Comparison of ENCODE assay signal across 28 cellular contexts in the genomic region with DNA sequence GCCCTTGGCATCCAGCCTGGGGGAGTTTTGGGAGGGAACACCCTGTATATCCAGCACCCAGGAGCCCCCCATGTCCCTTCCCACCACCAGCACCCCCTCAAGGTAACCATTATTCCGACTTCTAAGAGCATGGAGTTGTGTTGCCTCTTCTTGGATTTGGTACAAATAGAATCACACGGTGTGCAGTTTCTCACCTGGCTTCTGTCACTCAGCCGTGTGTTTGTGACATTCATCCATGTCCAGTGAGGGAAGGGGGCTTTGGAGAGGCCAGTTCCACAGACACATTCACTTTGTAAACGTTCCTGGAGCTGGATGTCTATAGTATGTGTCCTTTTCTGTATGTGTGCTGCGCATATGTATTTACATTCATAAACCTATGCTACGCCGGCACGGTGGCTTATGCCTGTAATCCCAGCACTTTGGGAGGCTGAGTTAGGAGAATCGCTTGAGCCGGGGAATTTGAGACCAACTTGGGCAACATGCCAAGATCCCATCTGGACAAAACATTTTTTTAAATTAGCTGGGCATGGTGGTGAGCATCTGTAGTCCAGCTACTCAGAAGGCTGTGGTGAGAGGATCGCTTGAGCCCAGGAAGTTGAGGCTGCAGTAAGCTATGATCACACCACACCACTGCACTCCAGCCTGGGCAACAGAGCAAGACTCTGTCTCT. TPM values are rescaled to one million over a fixed set of nuclear protein-coding genes. Genes with fewer than 3 reads are reported as not detected.
DNase-seq lines count a peak whose midpoint lies in the region; ATAC-seq and TF ChIP-seq lines count a peak whose summit lies in the region.
"Had no signal": no experiment of that assay in that cellular context is flagged by ENCODE, and none has a peak within 500 bp of the region (broad histone marks: within the 10 kb centered on the region; RNA-seq: fewer than 3 reads in every experiment).

No MANE protein-coding gene starts in this region.

- peak overlapping the region; percentile 80 to 88 (median 83) for H3K27ac ChIP-seq in thyroid gland
- H3K27ac ChIP-seq in GM23338 (ENCODE audit: low read depth) = no peak overlapping the region
- H3K27ac ChIP-seq in endodermal cell (ENCODE audit: low read depth, low read length) = no peak overlapping the region
- H3K27ac ChIP-seq: HL-60, KMS-11, PC-9, RWPE1 had no signal

- TF ChIP-seq CTCF in fibroblast of mammary gland (conservative IDR thresholded peaks at IDR 0.05; ENCODE audit: control insufficient read depth, insufficient read depth, low read depth, low read length) (no peak), thyroid gland (IDR thresholded peaks at IDR 0.05) (no peak), GM23338 (conservative IDR thresholded peaks at IDR 0.05; ENCODE audit: low read depth in 2 of 2) (no peak), endodermal cell (conservative IDR thresholded peaks at IDR 0.05) (no peak)

- no peaks in the 10 kb centered on the region for H3K79me2 ChIP-seq in GM23338 (replicated peaks; ENCODE audit: insufficient read depth)

- H3K4me2 ChIP-seq in GM23338 = no peak overlapping the region
- H3K4me2 ChIP-seq: KMS-11, PC-9, SK-N-SH had no signal

- H3K27me3 ChIP-seq in thyroid gland (no peaks in the 10 kb centered on the region), GM23338 (ENCODE audit: insufficient read depth) (no peaks in the 10 kb centered on the region), endodermal cell (ENCODE audit: control insufficient read depth, insufficient read depth, low read length, poor library complexity, severe bottlenecking) (no peaks in the 10 kb centered on the region)

- H3F3A ChIP-seq in GM23338 (replicated peaks; ENCODE audit: low read depth) = 0 out of 2 replicates have a peak, but pooled peaks cover 3% of the 10 kb centered on the region

- 68 to 84% methylated on average over 11 of the region's 11 CpGs for WGBS in thyroid gland, 2 donors
- 91 to 94% methylated on average over 9 to 11 of the region's 11 CpGs for WGBS in endodermal cell (ENCODE audit: insufficient coverage in 1 of 2, insufficient read length in 1 of 2), 2 experiments

- no peak overlapping the region for H3K27ac Mint-ChIP-seq in GM23338
- no peak overlapping the region for H3K27ac Mint-ChIP-seq in endodermal cell
- H3K27ac Mint-ChIP-seq: CD8-positive, alpha-beta T cell had no signal

- H3K4me3 ChIP-seq in fibroblast of mammary gland (ENCODE audit: control insufficient read depth, low read depth, low read length) = no peak overlapping the region
- H3K4me3 ChIP-seq in thyroid gland (replicated peaks in 1 of 3) = no peak overlapping the region
- H3K4me3 ChIP-seq in GM23338 = no peak overlapping the region
- H3K4me3 ChIP-seq in endodermal cell (ENCODE audit: low read length) = no peak overlapping the region
- H3K4me3 ChIP-seq: PC-9 had no signal

- H3K36me3 Mint-ChIP-seq in GM23338 (ENCODE audit: low read depth) (peaks cover 51% of the 10 kb centered on the region), endodermal cell (ENCODE audit: low read depth) (peaks cover 18% of the 10 kb centered on the region)
- H3K36me3 Mint-ChIP-seq: CD8-positive, alpha-beta T cell had no signal

- no peaks in the 10 kb centered on the region for H3K9me2 ChIP-seq in GM23338 (ENCODE audit: insufficient read depth)
- H3K9me2 ChIP-seq: SK-N-SH had no signal

- peaks cover 13% of the 10 kb centered on the region for H3K27me3 Mint-ChIP-seq in GM23338 (ENCODE audit: insufficient read depth, low read depth, poor library complexity)
- no peaks in the 10 kb centered on the region for H3K27me3 Mint-ChIP-seq in endodermal cell (ENCODE audit: insufficient read depth)

- H3K9me3 ChIP-seq in thyroid gland = no peaks in the 10 kb centered on the region
- peaks cover 7% of the 10 kb centered on the region for H3K9me3 ChIP-seq in endodermal cell (ENCODE audit: control insufficient read depth, low read length)
- H3K9me3 ChIP-seq: SK-N-SH had no signal

- H3K4me1 Mint-ChIP-seq in GM23338 = no peaks in the 10 kb centered on the region
- no peaks in the 10 kb centered on the region for H3K4me1 Mint-ChIP-seq in endodermal cell

- TF ChIP-seq POLR2A in thyroid gland (IDR thresholded peaks at IDR 0.05) = no peak

- ATAC-seq in GM23338 = no peak
- ATAC-seq in esophagus mucosa = no peak
- ATAC-seq: CD8-positive, alpha-beta T cell had no signal

- intact Hi-C loops in thyroid gland (cut with DNase I) = no loop called here

- peak; percentile 48 for DNase-seq in NCI-H2171 treated with DMSO at 0.1 percent for 48 hours (lab: John Stamatoyannopoulos, UW)
- DNase-seq in NCI-H2171 (lab: John Stamatoyannopoulos, UW) = no peak
- DNase-seq in RPMI7951 (ENCODE audit: low read depth) = peak; percentile 30
- DNase-seq in fibroblast of mammary gland (ENCODE audit: low read depth) = peak; percentile 25
- peak; percentile 34 to 35 for DNase-seq in thyroid gland
- no peak for DNase-seq in GM23338 (ENCODE audit: low spot score)
- DNase-seq in endodermal cell = no peak
- DNase-seq: 8988T; AML-193; C1 segment of cervical spinal cord; Calu3; CD8-positive, alpha-beta T cell; DMS53; EL; GF-D8; H9; NCI-H1105; NCI-H146; NCI-H2029; NCI-H526 treated with DMSO at 0.1 percent for 48 hours; PC-9; SHP77 treated with DMSO at 0.1 percent for 48 hours; SK-N-SH had no signal

- H3K36me3 ChIP-seq in thyroid gland (no peaks in the 10 kb centered on the region), GM23338 (ENCODE audit: insufficient read depth) (no peaks in the 10 kb centered on the region), endodermal cell (ENCODE audit: control insufficient read depth, insufficient read depth, low read length) (no peaks in the 10 kb centered on the region)

- H3K9me3 Mint-ChIP-seq in GM23338 (peaks cover 98% of the 10 kb centered on the region), endodermal cell (no peaks in the 10 kb centered on the region)

- H2AFZ ChIP-seq in GM23338 = no peak overlapping the region
- H2AFZ ChIP-seq: PC-9 had no signal

- peaks cover 27 to 42% of the 10 kb centered on the region in 2 donors for H3K4me1 ChIP-seq in thyroid gland
- peaks cover 7% of the 10 kb centered on the region for H3K4me1 ChIP-seq in GM23338 (ENCODE audit: insufficient read depth)
- no peaks in the 10 kb centered on the region for H3K4me1 ChIP-seq in endodermal cell (ENCODE audit: control insufficient read depth, insufficient read depth, low read length)

- H4K20me1 ChIP-seq in GM23338 (replicated peaks; ENCODE audit: insufficient read depth) = no peaks in the 10 kb centered on the region

- no peak overlapping the region for H3K4me3 Mint-ChIP-seq in GM23338
- no peak overlapping the region for H3K4me3 Mint-ChIP-seq in endodermal cell
- H3K4me3 Mint-ChIP-seq: CD8-positive, alpha-beta T cell; H9 had no signal

- H3K9ac ChIP-seq in endodermal cell (ENCODE audit: extremely low read depth, low read length, poor library complexity, severe bottlenecking) = no peak overlapping the region
- H3K9ac ChIP-seq: KMS-11, SK-N-SH had no signal

TF ChIP-seq in GM23338, 12 proteins besides CTCF, POLR2A, EP300 and RAD21 (continues in another document):
- TF ChIP-seq EZH2 (IDR thresholded peaks at IDR 0.05; ENCODE audit: low read depth, unreplicated experiment) (no peak), CREB1 (CRISPR knock-in tag; IDR thresholded peaks at IDR 0.05; ENCODE audit: low read depth) (no peak), ZNF331 (CRISPR knock-in tag; IDR thresholded peaks at IDR 0.05; ENCODE audit: low read depth) (no peak)

RNA-seq across cellular contexts. Expression of a gene that starts 36.6 kb away (rescaled TPM):
- total RNA-seq in RPMI7951 (2014; rRNA removed; shearing (Covaris generic)) = under 0.01 and 0.39 TPM in 2 replicates
- total RNA-seq in thyroid gland (100 to 1,000 TPM; 130 to 361 (median 183) TPM), esophagus mucosa (66.0 TPM), endodermal cell (10 to 100 TPM; 12.8 to 16.7 TPM)
- total RNA-seq in GM23338 (2014; rRNA removed; shearing (Covaris generic)) = 25.5 and 27.3 TPM in 2 replicates
- polyA plus RNA-seq in GM23338 (2016; fragmentation: Nextera tagmentation; extraction: Ambion mirVana) = 27.5 and 29.1 TPM in 2 replicates
- polyA plus RNA-seq in endodermal cell (2013, experiment 1 of 2) = 1.1 TPM
- polyA plus RNA-seq in endodermal cell (2013, experiment 2 of 2) = 0.99 TPM
- total RNA-seq: CD8-positive, alpha-beta T cell had no signal
- polyA plus RNA-seq: AG04450 had no signal

Comparison
In these comparisons a context has a peak if more than half of its experiments do, and no peak if none do; other contexts are left out.
1. DNase-seq: peak in NCI-H2171 treated with DMSO at 0.1 percent for 48 hours (single experiment), RPMI7951 (single experiment), fibroblast of mammary gland (single experiment) and thyroid gland (2 of 2); none in NCI-H2171 (single experiment), GM23338 (single experiment) and endodermal cell (single experiment).
2. H3K27ac ChIP-seq: peak in thyroid gland (3 of 3); none in GM23338 (single experiment) and endodermal cell (single experiment).